1 cellular context compared by ENCODE assay signal in genomic region chr19:5801796-5802616, GRCh38.
TF ChIP-seq lines count a peak whose summit lies in the region.

No MANE protein-coding gene starts in this region.

TF ChIP-seq in HepG2, 621 proteins besides CTCF, POLR2A, EP300 and RAD21:
- TF ChIP-seq SAP130 (CRISPR knock-in tag; IDR thresholded peaks at IDR 0.05; ENCODE audit: low read depth) (no peak), HDAC6 (IDR thresholded peaks at IDR 0.05; ENCODE audit: low read depth, low read length) (no peak), FLYWCH1 (CRISPR knock-in tag; IDR thresholded peaks at IDR 0.05) (no peak), STAT6 (CRISPR knock-in tag; IDR thresholded peaks at IDR 0.05; ENCODE audit: borderline replicate concordance) (no peak), JUND (CRISPR knock-in tag; IDR thresholded peaks at IDR 0.05) (no peak), ZBTB33 (CRISPR knock-in tag; IDR thresholded peaks at IDR 0.05) (peak; percentile 36; the same call in 1 of the 2 replicates), IRF2 (CRISPR knock-in tag; IDR thresholded peaks at IDR 0.05) (no peak), PATZ1 (CRISPR knock-in tag; IDR thresholded peaks at IDR 0.05) (peak; percentile 31; the same call in 1 of the 2 replicates), BATF2 (CRISPR knock-in tag; IDR thresholded peaks at IDR 0.05) (no peak), NR2F1 (CRISPR knock-in tag; IDR thresholded peaks at IDR 0.05) (no peak), THAP9 (CRISPR knock-in tag; IDR thresholded peaks at IDR 0.05; ENCODE audit: borderline replicate concordance) (no peak), ZBTB39 (CRISPR knock-in tag; IDR thresholded peaks at IDR 0.05) (no peak), ZBTB7A (CRISPR knock-in tag; IDR thresholded peaks at IDR 0.05) (0 out of 2 replicates have a peak, but pooled peaks have one; percentile 26), ZNF503 (CRISPR knock-in tag; IDR thresholded peaks at IDR 0.05) (no peak), ZNF317 (CRISPR knock-in tag; IDR thresholded peaks at IDR 0.05) (no peak), ZSCAN12 (CRISPR knock-in tag; IDR thresholded peaks at IDR 0.05) (no peak), ZNF652 (CRISPR knock-in tag; IDR thresholded peaks at IDR 0.05; ENCODE audit: borderline replicate concordance, low read depth) (no peak), ZIK1 (CRISPR knock-in tag; IDR thresholded peaks at IDR 0.05; ENCODE audit: borderline replicate concordance, low read depth) (no peak), ZNF260 (CRISPR knock-in tag; IDR thresholded peaks at IDR 0.05; ENCODE audit: borderline replicate concordance, low read depth) (no peak), ATF7-NPFF (CRISPR knock-in tag; IDR thresholded peaks at IDR 0.05; ENCODE audit: low read depth) (no peak), ZNF160 (CRISPR knock-in tag; IDR thresholded peaks at IDR 0.05) (no peak), MXI1 (IDR thresholded peaks at IDR 0.05; ENCODE audit: borderline replicate concordance, low read depth, low read length) (0 out of 3 replicates have a peak, but pooled peaks have one; percentile 9), MNT (IDR thresholded peaks at IDR 0.05) (peak; percentile 76), USF2 (IDR thresholded peaks at IDR 0.05; ENCODE audit: low read depth, low read length) (no peak), USF2 (CRISPR knock-in tag; IDR thresholded peaks at IDR 0.05; ENCODE audit: borderline replicate concordance) (no peak), ZNF350 (CRISPR knock-in tag; IDR thresholded peaks at IDR 0.05; ENCODE audit: borderline replicate concordance, low read depth) (no peak), ZNF549 (CRISPR knock-in tag; IDR thresholded peaks at IDR 0.05) (no peak), ZFP41 (CRISPR knock-in tag; IDR thresholded peaks at IDR 0.05; ENCODE audit: borderline replicate concordance) (no peak), DR1 (CRISPR knock-in tag; IDR thresholded peaks at IDR 0.05) (no peak), ZNF788 (CRISPR knock-in tag; IDR thresholded peaks at IDR 0.05; ENCODE audit: borderline replicate concordance) (no peak), KLF13 (CRISPR knock-in tag; IDR thresholded peaks at IDR 0.05) (no peak), ZNF281 (CRISPR knock-in tag; IDR thresholded peaks at IDR 0.05; ENCODE audit: borderline replicate concordance) (no peak), ZNF773 (CRISPR knock-in tag; IDR thresholded peaks at IDR 0.05; ENCODE audit: borderline replicate concordance) (no peak), POLR2G (IDR thresholded peaks at IDR 0.05; ENCODE audit: low read depth, low read length) (no peak), PHF8 (CRISPR knock-in tag; IDR thresholded peaks at IDR 0.05) (no peak), NKX3-1 (CRISPR knock-in tag; IDR thresholded peaks at IDR 0.05) (no peak), KAT2B (IDR thresholded peaks at IDR 0.05; ENCODE audit: borderline replicate concordance, low read depth, low read length) (no peak)
